Comparison of ENCODE assay signal across 10 cellular contexts in genomic region chr2:42618972-42619371, GRCh38. TPM values are rescaled to one million over a fixed set of nuclear protein-coding genes. Genes with fewer than 3 reads are reported as not detected.
DNase-seq lines count a peak whose midpoint lies in the region; ATAC-seq and TF ChIP-seq lines count a peak whose summit lies in the region.
"Had no signal": no experiment of that assay in that cellular context is flagged by ENCODE, and none has a peak within 500 bp of the region (broad histone marks: within the 10 kb centered on the region; RNA-seq: fewer than 3 reads in every experiment).

No MANE protein-coding gene starts in this region.

- H3K27ac ChIP-seq in adrenal gland = peak overlapping the region; percentile 57 to 84 (median 63)

- peak in 1 of 2 donors; percentile 25 for TF ChIP-seq POLR2A in adrenal gland (IDR thresholded peaks at IDR 0.05)

- POLR2A ChIA-PET in AG04449 (lab: Yijun Ruan, JAX) = no interaction called here

- H3K4me1 ChIP-seq in adrenal gland (replicated peaks in 1 of 2) = peaks cover 21 to 23% of the 10 kb centered on the region in 2 donors

- no peak for TF ChIP-seq CTCF in AG04449 (IDR thresholded peaks at IDR 0.05; ENCODE audit: insufficient read depth, low read length, missing control alignments)
- no peak for TF ChIP-seq CTCF in adrenal gland (IDR thresholded peaks at IDR 0.05)
- no peak for TF ChIP-seq CTCF in nephron progenitor cell (IDR thresholded peaks at IDR 0.05)

- H3K4me3 ChIP-seq in AG04449 (ENCODE audit: low read depth, low read length) (no peak overlapping the region), adrenal gland (no peak overlapping the region)
- H3K4me3 ChIP-seq: MG63, mucosa of descending colon had no signal

- no peak for ATAC-seq in GM18873 (IDR thresholded peaks at IDR 0.05; ENCODE audit: low FRiP score, unreplicated experiment)
- ATAC-seq: mucosa of descending colon had no signal

- H3K36me3 Mint-ChIP-seq in nephron progenitor cell (ENCODE audit: low read depth) = peaks cover 95% of the 10 kb centered on the region

- H3K9me3 ChIP-seq in adrenal gland (replicated peaks in 1 of 3) = no peaks in the 10 kb centered on the region
- H3K9me3 ChIP-seq: MG63, mucosa of descending colon had no signal

- 30 to 45% (median 40%) methylated on average over 2 of the region's 2 CpGs for WGBS in adrenal gland, 4 donors

- no peaks in the 10 kb centered on the region for H3K4me1 Mint-ChIP-seq in nephron progenitor cell

- H3K27me3 Mint-ChIP-seq in nephron progenitor cell (ENCODE audit: low read depth, poor library complexity) = no peaks in the 10 kb centered on the region

- peaks cover 0 to 3% of the 10 kb centered on the region in 2 donors for H3K36me3 ChIP-seq in adrenal gland (replicated peaks in 1 of 2)

- peaks cover 36% of the 10 kb centered on the region for H3K9me3 Mint-ChIP-seq in nephron progenitor cell

- H3K27me3 ChIP-seq in adrenal gland = no peaks in the 10 kb centered on the region
- H3K27me3 ChIP-seq: MG63 had no signal

- intact Hi-C loops in adrenal gland (cut with DNase I) = no loop called here

- DNase-seq in AG04449 (ENCODE audit: low read depth, low spot score) = peak; percentile 26
- peak; percentile 61 for DNase-seq in HS-5 (ENCODE audit: low read depth)
- DNase-seq in adrenal gland = no peak
- DNase-seq in lung microvascular endothelial cell (ENCODE audit: low read depth in 2 of 2) = peak; percentile 49 to 86
- DNase-seq in 8988T = no peak
- no peak for DNase-seq in nephron progenitor cell
- DNase-seq in NCI-H1417 (lab: John Stamatoyannopoulos, UW) = no peak
- DNase-seq: MG63, mucosa of descending colon had no signal

- CTCF ChIA-PET in AG04449 (lab: Yijun Ruan, JAX) = no interaction called here

- H3K4me3 Mint-ChIP-seq in nephron progenitor cell = no peak overlapping the region

- H3K27ac Mint-ChIP-seq in nephron progenitor cell = no peak overlapping the region

RNA-seq across cellular contexts. Expression of gene MTA3, which starts 50.5 kb away (rescaled TPM):
- 100 to 1,000 TPM in 2 of 8 donors, 10 to 100 TPM in 6; 51.5 to 118 (median 86.9) TPM for total RNA-seq in adrenal gland
- polyA plus RNA-seq in adrenal gland = 100 to 1,000 TPM; 125 to 168 (median 142) TPM
- total RNA-seq in lung microvascular endothelial cell = 14.2 and 15.5 TPM in 2 replicates

Comparison
In these comparisons a context has a peak if more than half of its experiments do, and no peak if none do; other contexts are left out.
1. DNase-seq: peak in AG04449 (single experiment), HS-5 (single experiment) and lung microvascular endothelial cell (2 of 2); none in adrenal gland (0 of 7), 8988T (single experiment), nephron progenitor cell (single experiment) and NCI-H1417 (0 of 3).